In the genomic region with DNA sequence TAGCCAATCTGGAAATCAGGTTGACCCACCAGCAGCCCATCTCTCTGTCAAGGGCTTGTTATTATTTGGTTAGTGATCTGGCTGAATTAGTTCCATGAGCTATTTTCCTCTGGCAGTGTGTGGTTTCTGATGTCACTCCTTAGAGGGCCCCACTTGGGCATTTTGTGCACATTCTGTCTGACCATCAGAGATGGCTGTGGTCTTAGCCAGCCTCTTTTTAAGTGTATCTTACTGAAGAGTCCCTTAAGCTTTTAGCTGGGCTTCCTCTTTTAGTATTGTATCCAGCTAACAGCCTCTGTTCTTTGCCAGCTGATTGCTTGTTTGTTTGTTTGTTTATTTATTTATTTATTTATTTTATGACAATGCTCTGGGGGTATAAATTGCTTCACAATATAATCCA, we compare ENCODE assay signal across 20 cellular contexts.
A peak's percentile ranks its signal among the peaks of the same experiment; 100 is the strongest.
DNase-seq lines count a peak whose midpoint lies in the region; ATAC-seq and TF ChIP-seq lines count a peak whose summit lies in the region.
"Had no signal": no experiment of that assay in that cellular context is flagged by ENCODE, and none has a peak within 500 bp of the region (broad histone marks: within the 10 kb centered on the region; RNA-seq: fewer than 3 reads in every experiment).

No MANE protein-coding gene starts in this region.

- no peak overlapping the region for H3K27ac Mint-ChIP-seq in WTC11
- H3K27ac Mint-ChIP-seq: B cell; CD8-positive, alpha-beta T cell; GM23338 had no signal

- H3K4me1 ChIP-seq in OCI-LY3 (ENCODE audit: low read length) (no peaks in the 10 kb centered on the region), neutrophil (ENCODE audit: control insufficient read depth in 1 of 2, insufficient read depth in 1 of 2, low read depth in 1 of 2, low read length in 1 of 2) (no peaks in the 10 kb centered on the region)

- POLR2A ChIA-PET in WTC11 (lab: Charles Lee): no interaction called here

- no peak overlapping the region for H3K4me2 ChIP-seq in OCI-LY3 (ENCODE audit: low read length)
- H3K4me2 ChIP-seq: GM23338, KMS-11 had no signal

- TF ChIP-seq CTCF in OCI-LY3 (IDR thresholded peaks at IDR 0.05; ENCODE audit: low read depth, low read length) (no peak), choroid plexus epithelial cell (conservative IDR thresholded peaks at IDR 0.05; ENCODE audit: low read depth, low read length) (no peak), neutrophil (IDR thresholded peaks at IDR 0.05) (no peak), WTC11 (IDR thresholded peaks at IDR 0.05) (no peak)

- H3K27ac ChIP-seq in OCI-LY3 (ENCODE audit: low read length) (no peak overlapping the region), neutrophil (peak overlapping the region; percentile 50)
- H3K27ac ChIP-seq: KMS-11 had no signal

- H3K9me3 ChIP-seq in OCI-LY3 (ENCODE audit: insufficient read depth, low read length) (no peaks in the 10 kb centered on the region; the same call in 1 of the 2 replicates), neutrophil (no peaks in the 10 kb centered on the region)

- no peak for ATAC-seq in WTC11
- ATAC-seq: CD8-positive, alpha-beta T cell; GM23338; HepG2 had no signal

- H3K4me3 ChIP-seq in OCI-LY3 (ENCODE audit: low read length): no peak overlapping the region
- no peak overlapping the region for H3K4me3 ChIP-seq in choroid plexus epithelial cell (ENCODE audit: low read depth, low read length)
- H3K4me3 ChIP-seq in neutrophil (ENCODE audit: low read depth in 1 of 2, low read length in 1 of 2): no peak overlapping the region
- H3K4me3 ChIP-seq: GM23338 had no signal

- H3K27me3 ChIP-seq in OCI-LY3 (ENCODE audit: low read depth, low read length): no peaks in the 10 kb centered on the region
- H3K27me3 ChIP-seq in neutrophil: no peaks in the 10 kb centered on the region

- DNase-seq in H4 (ENCODE audit: low spot score): peak; percentile 37
- peak; percentile 8 for DNase-seq in choroid plexus epithelial cell (ENCODE audit: low read depth)
- no peak for DNase-seq in stimulated activated CD4-positive, alpha-beta T cell treated with anti-CD3 and anti-CD28 coated beads, Interleukin-15, amount 100 ng/mL, for 24 hours
- no peak for DNase-seq in GF-D8 (lab: John Stamatoyannopoulos, UW)
- DNase-seq in cerebellum (ENCODE audit: low spot score): no peak
- DNase-seq in WTC11 (ENCODE audit: low spot score): no peak
- DNase-seq: CD8-positive, alpha-beta T cell; DMS79 treated with DMSO at 0.1 percent for 48 hours; GDM1; NCI-H1092 treated with DMSO at 0.1 percent for 48 hours; NCI-H510A treated with DMSO at 0.1 percent for 48 hours; NCI-H82; SIG-M5; SW 1271 had no signal

- H3K4me1 Mint-ChIP-seq in WTC11: 0 out of 2 replicates have a peak, but pooled peaks cover 5% of the 10 kb centered on the region
- H3K4me1 Mint-ChIP-seq: B cell, GM23338 had no signal

- no peaks in the 10 kb centered on the region for H4K20me1 ChIP-seq in OCI-LY3 (ENCODE audit: insufficient read depth, low read length)

- no peak overlapping the region for H3K9ac ChIP-seq in OCI-LY3 (ENCODE audit: low read length)
- H3K9ac ChIP-seq: KMS-11 had no signal

- H2AFZ ChIP-seq in OCI-LY3 (ENCODE audit: low read depth, low read length): 0 out of 2 replicates have a peak overlapping the region, but pooled peaks have one; percentile 4
- H2AFZ ChIP-seq: GM23338 had no signal

- no peaks in the 10 kb centered on the region for H3K79me2 ChIP-seq in OCI-LY3 (ENCODE audit: low read length)

- H3K4me3 Mint-ChIP-seq in WTC11: no peak overlapping the region
- H3K4me3 Mint-ChIP-seq: B cell; CD8-positive, alpha-beta T cell; GM23338 had no signal

- no peaks in the 10 kb centered on the region for H3K36me3 Mint-ChIP-seq in WTC11
- H3K36me3 Mint-ChIP-seq: CD8-positive, alpha-beta T cell had no signal

- H3K9me3 Mint-ChIP-seq in WTC11: no peaks in the 10 kb centered on the region
- H3K9me3 Mint-ChIP-seq: GM23338 had no signal

- no peaks in the 10 kb centered on the region for H3K36me3 ChIP-seq in OCI-LY3 (replicated peaks; ENCODE audit: low read depth, low read length)
- H3K36me3 ChIP-seq in neutrophil: no peaks in the 10 kb centered on the region

- no peaks in the 10 kb centered on the region for H3K27me3 Mint-ChIP-seq in WTC11 (ENCODE audit: low read depth)
- H3K27me3 Mint-ChIP-seq: B cell had no signal

- CTCF ChIA-PET in WTC11 (lab: Charles Lee): no interaction called here

TF ChIP-seq in WTC11, 78 proteins besides CTCF, POLR2A, EP300 and RAD21:
- TF ChIP-seq ZNF396 (CRISPR knock-in tag; IDR thresholded peaks at IDR 0.05; ENCODE audit: borderline replicate concordance) (no peak), ZNF671 (CRISPR knock-in tag; IDR thresholded peaks at IDR 0.05) (no peak)
- TF ChIP-seq, protein P1, sequence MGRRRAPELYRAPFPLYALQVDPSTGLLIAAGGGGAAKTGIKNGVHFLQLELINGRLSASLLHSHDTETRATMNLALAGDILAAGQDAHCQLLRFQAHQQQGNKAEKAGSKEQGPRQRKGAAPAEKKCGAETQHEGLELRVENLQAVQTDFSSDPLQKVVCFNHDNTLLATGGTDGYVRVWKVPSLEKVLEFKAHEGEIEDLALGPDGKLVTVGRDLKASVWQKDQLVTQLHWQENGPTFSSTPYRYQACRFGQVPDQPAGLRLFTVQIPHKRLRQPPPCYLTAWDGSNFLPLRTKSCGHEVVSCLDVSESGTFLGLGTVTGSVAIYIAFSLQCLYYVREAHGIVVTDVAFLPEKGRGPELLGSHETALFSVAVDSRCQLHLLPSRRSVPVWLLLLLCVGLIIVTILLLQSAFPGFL (CRISPR knock-in tag; IDR thresholded peaks at IDR 0.05; ENCODE audit: borderline replicate concordance): no peak
TF ChIP-seq in WTC11: peak in this region for 0.

Comparison
In these comparisons a context has a peak if more than half of its experiments do, and no peak if none do; other contexts are left out.
1. DNase-seq: peak in H4 (single experiment) and choroid plexus epithelial cell (single experiment); none in stimulated activated CD4-positive, alpha-beta T cell treated with anti-CD3 and anti-CD28 coated beads, Interleukin-15, amount 100 ng/mL, for 24 hours (single experiment), GF-D8 (single experiment), cerebellum (single experiment) and WTC11 (single experiment).